ENCODE assay signal across 1 cellular context in genomic region chr17:62064791-62065563, GRCh38.
TF ChIP-seq lines count a peak whose summit lies in the region.

MED13 (minus strand) TSS chr17:62065278; CDS start chr17:62065205, 73 bp downstream.

TF ChIP-seq in K562, 482 proteins besides CTCF, POLR2A, EP300 and RAD21 (continued from another document and continues in another):
- TF ChIP-seq BACH1 (tag; IDR thresholded peaks at IDR 0.05): no peak
- TF ChIP-seq BMI1 (IDR thresholded peaks at IDR 0.05; ENCODE audit: low read length): no peak
- TF ChIP-seq MLLT1 (IDR thresholded peaks at IDR 0.05): no peak; a peak in 1 of 4 replicates
- TF ChIP-seq ZNF695 (CRISPR knock-in tag; IDR thresholded peaks at IDR 0.05): no peak
- TF ChIP-seq ZNF263 (CRISPR knock-in tag; IDR thresholded peaks at IDR 0.05; ENCODE audit: borderline replicate concordance): peak; percentile 4; the same call in 1 of the 2 replicates
- TF ChIP-seq RBM14 (IDR thresholded peaks at IDR 0.05; ENCODE audit: borderline replicate concordance, insufficient read depth, low read depth, low read length): no peak
- no peak for TF ChIP-seq PHF8 (IDR thresholded peaks at IDR 0.05; ENCODE audit: borderline replicate concordance, low read length)
- TF ChIP-seq TAF1 (IDR thresholded peaks at IDR 0.05; ENCODE audit: control insufficient read depth, extremely low read depth, insufficient read depth, low read length, severe bottlenecking): no peak
- TF ChIP-seq ZNF699 (CRISPR knock-in tag; IDR thresholded peaks at IDR 0.05; ENCODE audit: insufficient replicate concordance): no peak
- 0 out of 4 replicates have a peak, but pooled peaks of 1 of the 2 experiments have one; percentile 26 for TF ChIP-seq FOXK2 (conservative IDR thresholded peaks at IDR 0.05 in 1 of 2, IDR thresholded peaks at IDR 0.05 in 1 of 2; ENCODE audit: low read depth in 2 of 2)
- TF ChIP-seq SMC3 (conservative IDR thresholded peaks at IDR 0.05; ENCODE audit: insufficient read depth, low read depth, low read length): no peak
- no peak for TF ChIP-seq PKNOX1 (IDR thresholded peaks at IDR 0.05)
- no peak for TF ChIP-seq KAT2B (IDR thresholded peaks at IDR 0.05; ENCODE audit: low read depth, low read length)
- TF ChIP-seq KAT8 (IDR thresholded peaks at IDR 0.05; ENCODE audit: low read depth): no peak
- no peak for TF ChIP-seq HOXB6 (CRISPR knock-in tag; IDR thresholded peaks at IDR 0.05; ENCODE audit: borderline replicate concordance)
- TF ChIP-seq CUX1 (CRISPR knock-in tag; IDR thresholded peaks at IDR 0.05): no peak
- no peak for TF ChIP-seq HNRNPH1 (optimal IDR thresholded peaks at IDR 0.05; ENCODE audit: low read depth, low read length)
- no peak for TF ChIP-seq ZBTB11 (CRISPR knock-in tag; IDR thresholded peaks at IDR 0.05)
- TF ChIP-seq GATAD2A (IDR thresholded peaks at IDR 0.05): no peak
- TF ChIP-seq E2F1 (CRISPR knock-in tag; IDR thresholded peaks at IDR 0.05): no peak
- TF ChIP-seq TEAD2 (tag; IDR thresholded peaks at IDR 0.05): no peak
- TF ChIP-seq ZNF165 (CRISPR knock-in tag; IDR thresholded peaks at IDR 0.05; ENCODE audit: borderline replicate concordance): no peak
- no peak for TF ChIP-seq E2F4 (CRISPR knock-in tag; IDR thresholded peaks at IDR 0.05; ENCODE audit: low read depth)
- TF ChIP-seq ZSCAN29 (IDR thresholded peaks at IDR 0.05): no peak
- TF ChIP-seq HSF4 (CRISPR knock-in tag; IDR thresholded peaks at IDR 0.05; ENCODE audit: borderline replicate concordance): no peak
- TF ChIP-seq CBFB (CRISPR knock-in tag; IDR thresholded peaks at IDR 0.05): no peak
- TF ChIP-seq ZNF398 (CRISPR knock-in tag; IDR thresholded peaks at IDR 0.05): no peak
- TF ChIP-seq ESRRB (CRISPR knock-in tag; IDR thresholded peaks at IDR 0.05; ENCODE audit: borderline replicate concordance): no peak
- TF ChIP-seq FOSL1 (tag; conservative IDR thresholded peaks at IDR 0.05): peak; percentile 41; the same call in 1 of the 2 replicates
- peak; percentile 75 for TF ChIP-seq HMGN3 (IDR thresholded peaks at IDR 0.05; ENCODE audit: borderline replicate concordance, extremely low read depth, insufficient read length, low read depth, low read length)
- TF ChIP-seq SMAD2 (IDR thresholded peaks at IDR 0.05; ENCODE audit: low read depth, low read length): no peak
- TF ChIP-seq ERF (CRISPR knock-in tag; IDR thresholded peaks at IDR 0.05): no peak
- TF ChIP-seq ZNF766 (CRISPR knock-in tag; conservative IDR thresholded peaks at IDR 0.05): no peak
- TF ChIP-seq CREB3L1 (IDR thresholded peaks at IDR 0.05; ENCODE audit: borderline replicate concordance, low read depth): no peak
- no peak for TF ChIP-seq TEAD1 (CRISPR knock-in tag; IDR thresholded peaks at IDR 0.05)
- TF ChIP-seq ZFP91 (CRISPR knock-in tag; IDR thresholded peaks at IDR 0.05): no peak
- no peak for TF ChIP-seq TAL1 (IDR thresholded peaks at IDR 0.05)
- no peak for TF ChIP-seq HMGXB4 (CRISPR knock-in tag; IDR thresholded peaks at IDR 0.05)
- no peak for TF ChIP-seq TARDBP (IDR thresholded peaks at IDR 0.05)
